In genomic region chr4:144962300-144962699, GRCh38 we compare ENCODE assay signal across 22 cellular contexts.
DNase-seq lines count a peak whose midpoint lies in the region; ATAC-seq and TF ChIP-seq lines count a peak whose summit lies in the region.
"Had no signal": no experiment of that assay in that cellular context is flagged by ENCODE, and none has a peak within 500 bp of the region (broad histone marks: within the 10 kb centered on the region; RNA-seq: fewer than 3 reads in every experiment).

No MANE protein-coding gene starts in this region.

- no peaks in the 10 kb centered on the region for H3K27me3 Mint-ChIP-seq in endodermal cell (ENCODE audit: insufficient read depth)
- H3K27me3 Mint-ChIP-seq in endothelial cell (ENCODE audit: unreplicated experiment): peaks cover 4% of the 10 kb centered on the region
- H3K27me3 Mint-ChIP-seq: CD4-positive, CD25-positive, alpha-beta regulatory T cell had no signal

- no peak overlapping the region for H2AFZ ChIP-seq in Loucy (ENCODE audit: low read length)
- H2AFZ ChIP-seq in SK-N-SH (ENCODE audit: low read depth): no peak overlapping the region

- no peaks in the 10 kb centered on the region for H3K9me2 ChIP-seq in Loucy (replicated peaks; ENCODE audit: low read depth, low read length)
- H3K9me2 ChIP-seq in SK-N-SH: no peaks in the 10 kb centered on the region

- H3K27ac Mint-ChIP-seq in endodermal cell (no peak overlapping the region), endothelial cell (ENCODE audit: unreplicated experiment) (no peak overlapping the region)
- H3K27ac Mint-ChIP-seq: B cell; CD4-positive, CD25-positive, alpha-beta regulatory T cell; CD8-positive, alpha-beta memory T cell had no signal

- no peaks in the 10 kb centered on the region for H3K9me3 ChIP-seq in Loucy (ENCODE audit: insufficient read depth, low read depth, low read length)
- H3K9me3 ChIP-seq in endodermal cell (ENCODE audit: control insufficient read depth, low read length): no peaks in the 10 kb centered on the region
- H3K9me3 ChIP-seq in SK-N-SH: no peaks in the 10 kb centered on the region
- H3K9me3 ChIP-seq: BLaER1 treated with 17β-estradiol and CSF1 and Interleukin-3, amounts not matched to agents 10 nM and 100 nM; HAP-1 had no signal

- H3K9ac ChIP-seq in Loucy (ENCODE audit: low read depth, low read length, poor library complexity, severe bottlenecking) (no peak overlapping the region), endodermal cell (ENCODE audit: extremely low read depth, low read length, poor library complexity, severe bottlenecking) (no peak overlapping the region), SK-N-SH (no peak overlapping the region)
- H3K9ac ChIP-seq: BLaER1 treated with 17β-estradiol and CSF1 and Interleukin-3, amounts not matched to agents 10 nM and 100 nM had no signal

- peaks cover 21% of the 10 kb centered on the region for H3K9me3 Mint-ChIP-seq in endodermal cell
- peaks cover 7% of the 10 kb centered on the region for H3K9me3 Mint-ChIP-seq in endothelial cell (ENCODE audit: unreplicated experiment)

- H3K4me1 ChIP-seq in Loucy (ENCODE audit: insufficient read depth, low read length, poor library complexity, severe bottlenecking) (no peaks in the 10 kb centered on the region), endodermal cell (ENCODE audit: control insufficient read depth, insufficient read depth, low read length) (no peaks in the 10 kb centered on the region), SK-N-SH (ENCODE audit: control insufficient read depth in 1 of 2, insufficient read depth in 2 of 2, low read depth in 1 of 2, low read length in 1 of 2) (no peaks in the 10 kb centered on the region)
- H3K4me1 ChIP-seq: BLaER1 treated with 17β-estradiol and CSF1 and Interleukin-3, amounts not matched to agents 10 nM and 100 nM; HAP-1 had no signal

- TF ChIP-seq CTCF in C4-2B (conservative IDR thresholded peaks at IDR 0.05) (0 out of 2 replicates have a peak, but pooled peaks have one; percentile 6), Loucy (conservative IDR thresholded peaks at IDR 0.05; ENCODE audit: low read length) (peak; percentile 19; the same call in 1 of the 2 replicates), endodermal cell (conservative IDR thresholded peaks at IDR 0.05) (peak; percentile 61), endothelial cell (IDR thresholded peaks at IDR 0.05; ENCODE audit: unreplicated experiment) (no peak), SK-N-SH (IDR thresholded peaks at IDR 0.05) (no peak)

- DNase-seq in endodermal cell: peak; percentile 47
- DNase-seq in endothelial cell (ENCODE audit: low spot score): no peak
- no peak for DNase-seq in activated CD4-positive, alpha-beta T cell treated with anti-CD3 and anti-CD28 coated beads, Interleukin-2, amount 50 U/mL, for 48 hours
- DNase-seq in SK-N-SH: no peak
- DNase-seq: 8988T; CD4-positive, CD25-positive, alpha-beta regulatory T cell; CD8-positive, alpha-beta memory T cell; COR-L47; DMS 273 treated with DMSO at 0.1 percent for 48 hours; DMS53; DND-41; EL; GOT3; IMR-90 had no signal

- H3K27ac ChIP-seq in C4-2B: no peak overlapping the region
- H3K27ac ChIP-seq in endodermal cell (ENCODE audit: low read depth, low read length): no peak overlapping the region
- no peak overlapping the region for H3K27ac ChIP-seq in SK-N-SH (ENCODE audit: low read depth in 2 of 2, low read length in 1 of 2)
- H3K27ac ChIP-seq: BLaER1 treated with 17β-estradiol and CSF1 and Interleukin-3, amounts not matched to agents 10 nM and 100 nM had no signal

- H3K36me3 ChIP-seq in Loucy (ENCODE audit: insufficient read depth, low read length) (no peaks in the 10 kb centered on the region), endodermal cell (ENCODE audit: control insufficient read depth, insufficient read depth, low read length) (no peaks in the 10 kb centered on the region), SK-N-SH (replicated peaks in 1 of 2; ENCODE audit: control insufficient read depth in 1 of 2, insufficient read depth in 2 of 2, low read length in 1 of 2) (no peaks in the 10 kb centered on the region)
- H3K36me3 ChIP-seq: BLaER1 treated with 17β-estradiol and CSF1 and Interleukin-3, amounts not matched to agents 10 nM and 100 nM; HAP-1 had no signal

- H3K4me3 Mint-ChIP-seq in endodermal cell (no peak overlapping the region), endothelial cell (ENCODE audit: unreplicated experiment) (no peak overlapping the region)
- H3K4me3 Mint-ChIP-seq: B cell; CD4-positive, CD25-positive, alpha-beta regulatory T cell; CD8-positive, alpha-beta memory T cell had no signal

- WGBS in endodermal cell (ENCODE audit: insufficient coverage in 1 of 2, insufficient read length in 1 of 2), 2 experiments: 89 to 91% methylated on average over 4 of the region's 4 CpGs
- 8% methylated on average over 4 of the region's 4 CpGs for WGBS in SK-N-SH (ENCODE audit: low lambda C conversion rate)

- H3K4me3 ChIP-seq in Loucy (ENCODE audit: low read length, poor library complexity, severe bottlenecking) (no peak overlapping the region), endodermal cell (ENCODE audit: low read length) (no peak overlapping the region), SK-N-SH (ENCODE audit: low read depth in 2 of 2, low read length in 1 of 2) (no peak overlapping the region)
- H3K4me3 ChIP-seq: BLaER1 treated with 17β-estradiol and CSF1 and Interleukin-3, amounts not matched to agents 10 nM and 100 nM; GM12878; HAP-1; K562 had no signal

- H3K36me3 Mint-ChIP-seq in endodermal cell (ENCODE audit: low read depth): no peaks in the 10 kb centered on the region
- H3K36me3 Mint-ChIP-seq in endothelial cell (ENCODE audit: low read depth, unreplicated experiment): no peaks in the 10 kb centered on the region
- H3K36me3 Mint-ChIP-seq: CD4-positive, CD25-positive, alpha-beta regulatory T cell; CD8-positive, alpha-beta memory T cell had no signal

- H3K4me1 Mint-ChIP-seq in endodermal cell (no peaks in the 10 kb centered on the region), endothelial cell (ENCODE audit: unreplicated experiment) (no peaks in the 10 kb centered on the region)
- H3K4me1 Mint-ChIP-seq: B cell had no signal

- CTCF ChIA-PET in SK-N-SH (lab: Yijun Ruan, JAX): no interaction called here

- H4K20me1 ChIP-seq in Loucy (ENCODE audit: insufficient read depth, low read length, poor library complexity, severe bottlenecking) (no peaks in the 10 kb centered on the region), SK-N-SH (ENCODE audit: insufficient read depth) (no peaks in the 10 kb centered on the region)
- H4K20me1 ChIP-seq: BLaER1 treated with 17β-estradiol and CSF1 and Interleukin-3, amounts not matched to agents 10 nM and 100 nM had no signal

- no peak for TF ChIP-seq RAD21 in SK-N-SH (IDR thresholded peaks at IDR 0.05; ENCODE audit: low read length)

- POLR2A ChIA-PET in SK-N-SH (lab: Yijun Ruan, JAX): no interaction called here

- H3K4me2 ChIP-seq in Loucy (ENCODE audit: low read depth, low read length, poor library complexity, severe bottlenecking) (no peak overlapping the region), SK-N-SH (no peak overlapping the region)
- H3K4me2 ChIP-seq: BLaER1 treated with 17β-estradiol and CSF1 and Interleukin-3, amounts not matched to agents 10 nM and 100 nM had no signal

- H3K79me2 ChIP-seq in Loucy (ENCODE audit: insufficient read depth, low read length) (no peaks in the 10 kb centered on the region), SK-N-SH (ENCODE audit: insufficient read depth) (no peaks in the 10 kb centered on the region)

- H3F3A ChIP-seq in Loucy (ENCODE audit: low read depth): no peaks in the 10 kb centered on the region
- no peaks in the 10 kb centered on the region for H3F3A ChIP-seq in SK-N-SH (replicated peaks; ENCODE audit: insufficient read depth)

- TF ChIP-seq EP300 in SK-N-SH (IDR thresholded peaks at IDR 0.05; ENCODE audit: borderline replicate concordance in 1 of 2, low read depth in 1 of 2, low read length in 1 of 2): no peak

- no peak for ATAC-seq in HG03457 (IDR thresholded peaks at IDR 0.05; ENCODE audit: unreplicated experiment)
- ATAC-seq: GM12878, K562 had no signal

- no peaks in the 10 kb centered on the region for H3K27me3 ChIP-seq in Loucy (ENCODE audit: insufficient read depth, low read length, poor library complexity, severe bottlenecking)
- H3K27me3 ChIP-seq in endodermal cell (ENCODE audit: control insufficient read depth, insufficient read depth, low read length, poor library complexity, severe bottlenecking): no peaks in the 10 kb centered on the region
- H3K27me3 ChIP-seq in SK-N-SH (ENCODE audit: insufficient read depth): no peaks in the 10 kb centered on the region
- H3K27me3 ChIP-seq: BLaER1 treated with 17β-estradiol and CSF1 and Interleukin-3, amounts not matched to agents 10 nM and 100 nM had no signal

TF ChIP-seq in SK-N-SH, 30 proteins besides CTCF, POLR2A, EP300 and RAD21:
- TF ChIP-seq CHD2 (IDR thresholded peaks at IDR 0.05; ENCODE audit: low read length, partially characterized antibody): no peak
- TF ChIP-seq MEF2A (IDR thresholded peaks at IDR 0.05; ENCODE audit: borderline replicate concordance, low read depth): no peak
- no peak for TF ChIP-seq EZH2phosphoT487 (IDR thresholded peaks at IDR 0.05; ENCODE audit: borderline replicate concordance, low read depth)
- TF ChIP-seq POLR2AphosphoS5 (IDR thresholded peaks at IDR 0.05; ENCODE audit: low read depth, low read length): no peak
- no peak for TF ChIP-seq PBX3 (IDR thresholded peaks at IDR 0.05)
- TF ChIP-seq FOSL2 (IDR thresholded peaks at IDR 0.05; ENCODE audit: borderline replicate concordance, low read depth): no peak
- no peak for TF ChIP-seq MXI1 (IDR thresholded peaks at IDR 0.05; ENCODE audit: low read depth, low read length)
- no peak for TF ChIP-seq TEAD4 (IDR thresholded peaks at IDR 0.05; ENCODE audit: borderline replicate concordance, insufficient read depth)
- TF ChIP-seq TAF1 (IDR thresholded peaks at IDR 0.05; ENCODE audit: borderline replicate concordance, low read depth, low read length): no peak
- no peak for TF ChIP-seq YY1 (IDR thresholded peaks at IDR 0.05; ENCODE audit: low read depth)

Comparison
In these comparisons a context has a peak if more than half of its experiments do, and no peak if none do; other contexts are left out.
1. CTCF ChIP-seq: peak in C4-2B (single experiment), Loucy (single experiment) and endodermal cell (single experiment); none in endothelial cell (single experiment) and SK-N-SH (single experiment).